15 cellular contexts compared by ENCODE assay signal in genomic region chr5:91006708-91007107, GRCh38.
DNase-seq lines count a peak whose midpoint lies in the region; ATAC-seq and TF ChIP-seq lines count a peak whose summit lies in the region.
"Had no signal": no experiment of that assay in that cellular context is flagged by ENCODE, and none has a peak within 500 bp of the region (broad histone marks: within the 10 kb centered on the region; RNA-seq: fewer than 3 reads in every experiment).

No MANE protein-coding gene starts in this region.

- H3K4me3 ChIP-seq in heart left ventricle, result no peak overlapping the region
- H3K4me3 ChIP-seq in body of pancreas, result no peak overlapping the region
- H3K4me3 ChIP-seq in lower lobe of right lung, result no peak overlapping the region

- H3K4me1 ChIP-seq in heart left ventricle (peaks cover 0 to 7% (median 0%) of the 10 kb centered on the region in 12 donors), body of pancreas (peaks cover 7% of the 10 kb centered on the region), lower lobe of right lung (no peaks in the 10 kb centered on the region)

- no peaks in the 10 kb centered on the region for H3K36me3 ChIP-seq in heart left ventricle
- H3K36me3 ChIP-seq in body of pancreas (replicated peaks in 1 of 2; ENCODE audit: insufficient read depth in 1 of 2, low read depth in 2 of 2), result no peaks in the 10 kb centered on the region
- no peaks in the 10 kb centered on the region for H3K36me3 ChIP-seq in lower lobe of right lung
- H3K36me3 ChIP-seq: BE2C had no signal

- H3K9me3 ChIP-seq in heart left ventricle (no peaks in the 10 kb centered on the region), body of pancreas (no peaks in the 10 kb centered on the region), lower lobe of right lung (no peaks in the 10 kb centered on the region)
- H3K9me3 ChIP-seq: BE2C had no signal

- no peak overlapping the region for H3K27ac ChIP-seq in heart left ventricle
- no peak overlapping the region for H3K27ac ChIP-seq in body of pancreas
- H3K27ac ChIP-seq in lower lobe of right lung, result no peak overlapping the region
- H3K27ac ChIP-seq: C4-2B, HL-60 had no signal

- H3K27me3 Mint-ChIP-seq in type B pancreatic cell, result no peaks in the 10 kb centered on the region

- TF ChIP-seq POLR2A in heart left ventricle (IDR thresholded peaks at IDR 0.05) (no peak), body of pancreas (IDR thresholded peaks at IDR 0.05) (no peak)

- intact Hi-C loops in left cardiac atrium (cut with DNase I), result no loop called here
- intact Hi-C loops in heart left ventricle (cut with DNase I), result no loop called here
- intact Hi-C loops in body of pancreas (cut with DNase I), result no loop called here
- intact Hi-C loops in lower lobe of right lung (cut with DNase I), result no loop called here

- H3K4me3 Mint-ChIP-seq in type B pancreatic cell, result no peak overlapping the region
- H3K4me3 Mint-ChIP-seq: CD4-positive, alpha-beta memory T cell; HFFc6 had no signal

- H3K27me3 ChIP-seq in heart left ventricle (no peaks in the 10 kb centered on the region), body of pancreas (no peaks in the 10 kb centered on the region), lower lobe of right lung (ENCODE audit: low read depth) (no peaks in the 10 kb centered on the region)
- H3K27me3 ChIP-seq: BE2C had no signal

- peak; percentile 44 to 72 for ATAC-seq in left cardiac atrium
- no peak for ATAC-seq in heart left ventricle
- peak; percentile 72 for ATAC-seq in body of pancreas
- peak; percentile 9 to 31 for ATAC-seq in lower lobe of right lung
- ATAC-seq in GM18909 (IDR thresholded peaks at IDR 0.05; ENCODE audit: poor library complexity, unreplicated experiment), result no peak

- DNase-seq in left cardiac atrium (no peak), heart left ventricle (no peak), body of pancreas (peak; percentile 13 to 44 (median 17)), lower lobe of right lung (no peak), type B pancreatic cell (ENCODE audit: extremely low spot score, unreplicated experiment) (no peak), globus pallidus (ENCODE audit: low spot score) (no peak)
- DNase-seq: BE2C; CD4-positive, alpha-beta memory T cell; DND-41; GDM1; HCEC 1CT; HFFc6 had no signal

- H3K27ac Mint-ChIP-seq in type B pancreatic cell, result no peak overlapping the region
- H3K27ac Mint-ChIP-seq: CD4-positive, alpha-beta memory T cell; HFFc6 had no signal

- peaks cover 9% of the 10 kb centered on the region for H3K9me3 Mint-ChIP-seq in type B pancreatic cell
- H3K9me3 Mint-ChIP-seq: CD4-positive, alpha-beta memory T cell; HFFc6 had no signal

- 93 to 96% (median 94%) methylated on average over 2 of the region's 2 CpGs for WGBS in heart left ventricle, 4 donors
- 76 to 81% methylated on average over 2 of the region's 2 CpGs for WGBS in body of pancreas, 2 donors

- peaks cover 3% of the 10 kb centered on the region for H3K4me1 Mint-ChIP-seq in type B pancreatic cell (ENCODE audit: unreplicated experiment)
- H3K4me1 Mint-ChIP-seq: CD4-positive, alpha-beta memory T cell had no signal

- H3K36me3 Mint-ChIP-seq in type B pancreatic cell, result peaks cover 4% of the 10 kb centered on the region
- H3K36me3 Mint-ChIP-seq: CD4-positive, alpha-beta memory T cell had no signal

- TF ChIP-seq CTCF in heart left ventricle (IDR thresholded peaks at IDR 0.05), result no peak
- TF ChIP-seq CTCF in body of pancreas (IDR thresholded peaks at IDR 0.05), result no peak
- TF ChIP-seq CTCF in lower lobe of right lung (IDR thresholded peaks at IDR 0.05), result no peak
- TF ChIP-seq CTCF in type B pancreatic cell (conservative IDR thresholded peaks at IDR 0.05), result no peak

Comparison
In these comparisons a context has a peak if more than half of its experiments do, and no peak if none do; other contexts are left out.
1. ATAC-seq: peak in left cardiac atrium (2 of 2), body of pancreas (single experiment) and lower lobe of right lung (2 of 2); none in heart left ventricle (0 of 4) and GM18909 (single experiment).
2. DNase-seq: peak in body of pancreas (4 of 4); none in left cardiac atrium (single experiment), heart left ventricle (0 of 5), lower lobe of right lung (single experiment), type B pancreatic cell (single experiment) and globus pallidus (single experiment).